Comparison of ENCODE assay signal across 8 cellular contexts in the genomic region with DNA sequence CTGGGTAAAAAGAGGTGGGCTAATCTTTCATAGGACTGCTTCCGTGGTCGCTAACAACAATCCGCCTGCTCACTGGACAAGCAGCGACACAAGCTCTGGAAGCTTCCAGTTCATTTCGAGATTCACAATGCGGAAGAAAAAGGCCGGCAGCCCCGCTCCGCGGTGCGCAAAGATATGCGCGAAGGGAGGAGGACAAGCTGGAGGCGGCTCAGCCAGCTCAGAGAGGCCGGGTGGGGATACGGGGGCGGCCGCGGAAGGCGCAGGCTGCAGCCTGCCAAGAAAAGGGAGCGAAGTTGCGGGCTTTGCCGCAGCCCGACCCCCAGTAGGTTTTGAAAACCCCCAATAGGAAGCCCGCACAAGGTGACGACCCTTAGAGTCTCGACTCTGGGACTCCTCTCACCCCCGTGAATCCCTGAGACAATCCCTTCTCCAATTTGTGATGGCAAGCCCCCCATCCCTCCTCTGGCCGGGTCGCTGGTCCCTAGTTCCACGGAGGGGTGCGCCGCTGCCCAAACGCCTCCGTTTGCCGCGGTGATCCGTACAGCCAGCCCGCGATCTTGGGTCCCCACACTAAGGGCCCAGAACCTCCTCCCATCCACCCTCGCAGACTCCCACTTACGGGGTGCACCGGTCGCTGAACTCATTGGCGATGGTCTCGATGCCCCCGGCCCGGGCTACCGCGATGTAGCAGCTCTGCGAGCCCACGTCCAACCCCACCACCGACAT. TPM values are rescaled to one million over a fixed set of nuclear protein-coding genes. Genes with fewer than 3 reads are reported as not detected.
DNase-seq lines count a peak whose midpoint lies in the region; ATAC-seq and TF ChIP-seq lines count a peak whose summit lies in the region.

No MANE protein-coding gene starts in this region.

- ATAC-seq in HG03097 (IDR thresholded peaks at IDR 0.05; ENCODE audit: low FRiP score, unreplicated experiment) = peak; percentile 23

- H3K4me3 ChIP-seq in Peyer's patch = peak overlapping the region; percentile 70 to 85 (median 76)

- H3K9me3 ChIP-seq in Peyer's patch = no peaks in the 10 kb centered on the region

- no peak for TF ChIP-seq POLR2A in Peyer's patch (IDR thresholded peaks at IDR 0.05)

- H3K27me3 ChIP-seq in Peyer's patch = no peaks in the 10 kb centered on the region

- no peaks in the 10 kb centered on the region for H3K27me3 Mint-ChIP-seq in nephron progenitor cell (ENCODE audit: low read depth, poor library complexity)
- H3K27me3 Mint-ChIP-seq in stimulated activated naive CD8-positive, alpha-beta T cell treated with anti-CD3 and anti-CD28 coated beads, Interleukin-15, Interleukin-2, amounts not matched to agents 100 ng/mL and 50 ng/mL, for 24 hours = no peaks in the 10 kb centered on the region

- H3K27ac ChIP-seq in Peyer's patch = peak overlapping the region; percentile 83 to 99 (median 88)

- H3K4me1 Mint-ChIP-seq in nephron progenitor cell = peaks cover 40% of the 10 kb centered on the region
- peaks cover 51% of the 10 kb centered on the region for H3K4me1 Mint-ChIP-seq in stimulated activated naive CD8-positive, alpha-beta T cell treated with anti-CD3 and anti-CD28 coated beads, Interleukin-15, Interleukin-2, amounts not matched to agents 100 ng/mL and 50 ng/mL, for 24 hours (ENCODE audit: low read depth)

- peak overlapping the region; percentile 99 for H3K27ac Mint-ChIP-seq in nephron progenitor cell
- peak overlapping the region; percentile 98 for H3K27ac Mint-ChIP-seq in stimulated activated naive CD8-positive, alpha-beta T cell treated with anti-CD3 and anti-CD28 coated beads, Interleukin-15, Interleukin-2, amounts not matched to agents 100 ng/mL and 50 ng/mL, for 24 hours

- H3K4me3 Mint-ChIP-seq in nephron progenitor cell = peak overlapping the region; percentile 94
- H3K4me3 Mint-ChIP-seq in stimulated activated naive CD8-positive, alpha-beta T cell treated with anti-CD3 and anti-CD28 coated beads, Interleukin-15, Interleukin-2, amounts not matched to agents 100 ng/mL and 50 ng/mL, for 24 hours = peak overlapping the region; percentile 91

- peaks cover 0 to 3% (median 0%) of the 10 kb centered on the region in 3 donors for H3K36me3 ChIP-seq in Peyer's patch

- H3K4me1 ChIP-seq in Peyer's patch = peaks cover 0 to 12% (median 5%) of the 10 kb centered on the region in 4 donors

- DNase-seq in NK-92 treated with Interleukin-12 subunit alpha and Interleukin-12 subunit beta, amount 100 ng/mL, for 24 hours (lab: John Stamatoyannopoulos, UW) = peak; percentile 65
- DNase-seq in NK-92 (lab: John Stamatoyannopoulos, UW; ENCODE audit: unreplicated experiment) (no peak), Peyer's patch (peak; percentile 56 to 78 (median 71)), fibroblast of the conjunctiva (ENCODE audit: low read depth) (peak; percentile 37), nephron progenitor cell (peak; percentile 68)
- DNase-seq in activated T-helper 9 cell treated with anti-CD3 and anti-CD28 coated beads, Interleukin-2, amount 50 U/mL, for 16 hours (ENCODE audit: low read depth) = peak; percentile 54

- TF ChIP-seq CTCF in Peyer's patch (IDR thresholded peaks at IDR 0.05) = no peak
- TF ChIP-seq CTCF in nephron progenitor cell (IDR thresholded peaks at IDR 0.05) = no peak

- no peaks in the 10 kb centered on the region for H3K9me3 Mint-ChIP-seq in nephron progenitor cell
- H3K9me3 Mint-ChIP-seq in stimulated activated naive CD8-positive, alpha-beta T cell treated with anti-CD3 and anti-CD28 coated beads, Interleukin-15, Interleukin-2, amounts not matched to agents 100 ng/mL and 50 ng/mL, for 24 hours = no peaks in the 10 kb centered on the region

- peaks cover 24% of the 10 kb centered on the region for H3K36me3 Mint-ChIP-seq in nephron progenitor cell (ENCODE audit: low read depth)
- peaks cover 45% of the 10 kb centered on the region for H3K36me3 Mint-ChIP-seq in stimulated activated naive CD8-positive, alpha-beta T cell treated with anti-CD3 and anti-CD28 coated beads, Interleukin-15, Interleukin-2, amounts not matched to agents 100 ng/mL and 50 ng/mL, for 24 hours (ENCODE audit: low read depth)

RNA-seq across cellular contexts. Expression of a gene that starts 0.7 kb away (rescaled TPM):
- total RNA-seq in Peyer's patch = 10 to 100 TPM; 16.9 to 66.8 (median 27.5) TPM

RNA-seq across cellular contexts. Expression of a gene that starts 38.8 kb away (rescaled TPM):
- total RNA-seq in Peyer's patch = 1 to 10 TPM; 3.3 to 5.4 (median 3.4) TPM
